ENCODE assay signal across 8 cellular contexts in the genomic region with DNA sequence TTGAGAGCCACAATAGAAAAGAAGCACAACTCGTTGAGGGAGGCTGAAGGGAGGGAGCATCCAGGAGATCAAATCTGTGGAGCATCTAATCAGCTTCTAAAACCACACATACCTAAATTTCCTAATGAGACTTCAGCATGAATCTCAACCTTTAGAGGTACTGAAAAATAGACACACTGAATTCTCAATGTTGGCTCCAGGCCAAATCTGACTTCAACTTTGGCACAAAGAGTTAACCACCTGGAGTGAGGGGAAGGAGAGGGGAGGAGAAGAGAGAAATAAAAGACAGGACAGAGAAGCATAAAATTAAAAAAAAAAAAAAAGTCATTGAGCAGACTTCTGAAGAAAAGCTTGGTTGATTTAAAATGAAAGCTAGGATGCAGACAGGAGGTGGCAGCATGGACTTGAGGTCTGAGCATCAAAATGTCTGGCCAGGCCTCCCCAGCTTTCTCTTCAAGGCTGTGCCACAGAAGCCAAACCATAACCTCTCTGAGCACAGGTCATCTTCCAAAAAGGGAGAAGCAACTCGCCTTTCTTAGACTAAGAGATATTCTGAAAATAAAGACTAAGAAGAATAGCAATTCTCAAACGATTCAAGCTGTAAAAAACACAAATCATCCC.
A peak's percentile ranks its signal among the peaks of the same experiment; 100 is the strongest.
DNase-seq lines count a peak whose midpoint lies in the region; ATAC-seq, FAIRE-seq and TF ChIP-seq lines count a peak whose summit lies in the region.

No MANE protein-coding gene starts in this region.

- H3K27me3 Mint-ChIP-seq in naive thymus-derived CD8-positive, alpha-beta T cell, result no peaks in the 10 kb centered on the region

- H3K36me3 ChIP-seq in RWPE2 (ENCODE audit: low read depth) (no peaks in the 10 kb centered on the region; the same call in 1 of the 2 replicates), small intestine (ENCODE audit: control insufficient read depth in 2 of 2, insufficient read depth in 2 of 2, low read length in 2 of 2) (peaks cover 0 to 3% of the 10 kb centered on the region in 2 donors), sigmoid colon (no peaks in the 10 kb centered on the region), vagina (no peaks in the 10 kb centered on the region)

- H3K4me3 ChIP-seq in RWPE2 (ENCODE audit: severe bottlenecking) (no peak overlapping the region), fibroblast of villous mesenchyme (ENCODE audit: low read depth, low read length) (no peak overlapping the region), small intestine (ENCODE audit: low read depth in 1 of 2, low read length in 2 of 2) (no peak overlapping the region), sigmoid colon (no peak overlapping the region), vagina (no peak overlapping the region)

- peaks cover 0 to 7% (median 6%) of the 10 kb centered on the region in 4 donors for H3K4me1 Mint-ChIP-seq in naive thymus-derived CD8-positive, alpha-beta T cell

- POLR2A ChIA-PET in naive thymus-derived CD8-positive, alpha-beta T cell (lab: Charles Lee), result interaction anchor here (0.7 kb wide), 1 partner anchor 203 kb away, joined by 4 read pairs; no protein-coding TSS in a partner anchor

- peak; percentile 15 for DNase-seq in NCI-H2196 (lab: John Stamatoyannopoulos, UW; ENCODE audit: unreplicated experiment)
- DNase-seq in NCI-H2196 treated with DMSO at 0.1 percent for 48 hours (lab: John Stamatoyannopoulos, UW; ENCODE audit: unreplicated experiment), result no peak
- DNase-seq in RWPE2 (ENCODE audit: low spot score), result no peak
- peak; percentile 58 for DNase-seq in fibroblast of villous mesenchyme (ENCODE audit: low read depth)
- DNase-seq in small intestine, result peak; percentile 17
- DNase-seq in sigmoid colon, result no peak
- no peak for DNase-seq in naive thymus-derived CD8-positive, alpha-beta T cell
- DNase-seq in vagina (ENCODE audit: extremely low spot score in 2 of 2), result no peak

- intact Hi-C loops in sigmoid colon (cut with DNase I), result loop anchor here (2.0 kb wide), 1 partner anchor 316 kb away; no protein-coding TSS in a partner anchor
- intact Hi-C loops in vagina (cut with DNase I), result no loop called here

- no peak for FAIRE-seq in small intestine (lab: Jason Lieb, UNC)

- no peak overlapping the region for H3K27ac Mint-ChIP-seq in naive thymus-derived CD8-positive, alpha-beta T cell

- H3K27ac ChIP-seq in RWPE2 (ENCODE audit: poor library complexity, severe bottlenecking) (no peak overlapping the region), small intestine (ENCODE audit: low read depth in 1 of 2, low read length in 1 of 2) (no peak overlapping the region), sigmoid colon (no peak overlapping the region), vagina (no peak overlapping the region)

- no peak overlapping the region for H3K4me3 Mint-ChIP-seq in naive thymus-derived CD8-positive, alpha-beta T cell

- ATAC-seq in RWPE2 (ENCODE audit: low read depth), result no peak
- no peak for ATAC-seq in naive thymus-derived CD8-positive, alpha-beta T cell

- TF ChIP-seq POLR2A in sigmoid colon (IDR thresholded peaks at IDR 0.05), result no peak
- TF ChIP-seq POLR2A in vagina (IDR thresholded peaks at IDR 0.05), result no peak

- peak; percentile 11 for TF ChIP-seq CTCF in RWPE2 (IDR thresholded peaks at IDR 0.05; ENCODE audit: poor library complexity, severe bottlenecking)
- peak; percentile 31 for TF ChIP-seq CTCF in fibroblast of villous mesenchyme (IDR thresholded peaks at IDR 0.05; ENCODE audit: insufficient read depth, low read depth, low read length)
- TF ChIP-seq CTCF in sigmoid colon (IDR thresholded peaks at IDR 0.05), result peak in 1 of 4 experiments; percentile 19
- no peak for TF ChIP-seq CTCF in vagina (IDR thresholded peaks at IDR 0.05)

- peaks cover 0 to 40% (median 22%) of the 10 kb centered on the region in 9 donors for H3K9me3 Mint-ChIP-seq in naive thymus-derived CD8-positive, alpha-beta T cell

- H3K36me3 Mint-ChIP-seq in naive thymus-derived CD8-positive, alpha-beta T cell, result peaks cover 26 to 48% (median 33%) of the 10 kb centered on the region in 3 donors

- H3K27me3 ChIP-seq in RWPE2 (ENCODE audit: insufficient read depth, poor library complexity, severe bottlenecking) (no peaks in the 10 kb centered on the region), small intestine (ENCODE audit: control insufficient read depth in 2 of 2, insufficient read depth in 2 of 2, low read length in 2 of 2) (no peaks in the 10 kb centered on the region), sigmoid colon (no peaks in the 10 kb centered on the region), vagina (no peaks in the 10 kb centered on the region)

- no peak for TF ChIP-seq EP300 in sigmoid colon (IDR thresholded peaks at IDR 0.05)

- H3K9me3 ChIP-seq in RWPE2 (ENCODE audit: severe bottlenecking) (peaks cover 12% of the 10 kb centered on the region), small intestine (ENCODE audit: control insufficient read depth, low read depth) (no peaks in the 10 kb centered on the region), sigmoid colon (no peaks in the 10 kb centered on the region), vagina (peaks cover 9% of the 10 kb centered on the region)

- H3K4me1 ChIP-seq in RWPE2 (ENCODE audit: insufficient read depth, poor library complexity, severe bottlenecking) (no peaks in the 10 kb centered on the region), small intestine (ENCODE audit: control insufficient read depth in 2 of 2, insufficient read depth in 1 of 2, low read depth in 1 of 2, low read length in 1 of 2) (no peaks in the 10 kb centered on the region), sigmoid colon (peaks cover 0 to 16% (median 13%) of the 10 kb centered on the region in 4 donors), vagina (no peaks in the 10 kb centered on the region)

- 89 to 92% (median 90%) methylated on average over 3 of the region's 3 CpGs for WGBS in small intestine, 3 donors
- WGBS in sigmoid colon, 2 donors, result 95% methylated on average over 3 of the region's 3 CpGs

Comparison
In these comparisons a context has a peak if more than half of its experiments do, and no peak if none do; other contexts are left out.
1. DNase-seq: peak in NCI-H2196 (single experiment), fibroblast of villous mesenchyme (single experiment) and small intestine (single experiment); none in NCI-H2196 treated with DMSO at 0.1 percent for 48 hours (single experiment), RWPE2 (single experiment), sigmoid colon (single experiment), naive thymus-derived CD8-positive, alpha-beta T cell (0 of 10) and vagina (0 of 2).
2. CTCF ChIP-seq: peak in RWPE2 (single experiment) and fibroblast of villous mesenchyme (single experiment); none in vagina (0 of 3).